Comparison of ENCODE assay signal across 8 cellular contexts in genomic region chr1:159067699-159068621, GRCh38. TPM values are rescaled to one million over a fixed set of nuclear protein-coding genes. Genes with fewer than 3 reads are reported as not detected.
DNase-seq lines count a peak whose midpoint lies in the region; ATAC-seq and TF ChIP-seq lines count a peak whose summit lies in the region.

No MANE protein-coding gene starts in this region.

- no peaks in the 10 kb centered on the region for H3K79me2 ChIP-seq in parathyroid adenoma

- peaks cover 4 to 6% of the 10 kb centered on the region in 2 donors for H3K36me3 Mint-ChIP-seq in CD4-positive, alpha-beta memory T cell
- peaks cover 6% of the 10 kb centered on the region for H3K36me3 Mint-ChIP-seq in activated CD8-positive, alpha-beta T cell treated with anti-CD3 and anti-CD28 coated beads for 36 hours (ENCODE audit: low read depth)

- H3K9me3 Mint-ChIP-seq in CD4-positive, alpha-beta memory T cell, result no peaks in the 10 kb centered on the region
- H3K9me3 Mint-ChIP-seq in activated CD8-positive, alpha-beta T cell treated with anti-CD3 and anti-CD28 coated beads for 36 hours, result no peaks in the 10 kb centered on the region

- ATAC-seq in GM19395 (IDR thresholded peaks at IDR 0.05; ENCODE audit: unreplicated experiment), result peak; percentile 89
- peak; percentile 88 for ATAC-seq in HG03378 (IDR thresholded peaks at IDR 0.05; ENCODE audit: unreplicated experiment)
- ATAC-seq in activated CD8-positive, alpha-beta T cell treated with anti-CD3 and anti-CD28 coated beads for 36 hours, result peak; percentile 64

- DNase-seq in CD4-positive, alpha-beta memory T cell, result peak; percentile 28 to 49 (median 43)
- DNase-seq in activated CD8-positive, alpha-beta T cell treated with anti-CD3 and anti-CD28 coated beads for 36 hours, result no peak
- DNase-seq in lower leg skin (ENCODE audit: low spot score in 2 of 2) (no peak), NCI-H345 (lab: John Stamatoyannopoulos, UW) (no peak), NCI-H526 treated with DMSO at 0.1 percent for 48 hours (lab: John Stamatoyannopoulos, UW) (no peak)

- no peak for TF ChIP-seq CTCF in activated CD8-positive, alpha-beta T cell treated with anti-CD3 and anti-CD28 coated beads for 36 hours (IDR thresholded peaks at IDR 0.05)
- TF ChIP-seq CTCF in parathyroid adenoma (IDR thresholded peaks at IDR 0.05) (no peak), lower leg skin (IDR thresholded peaks at IDR 0.05) (no peak)

- H2AFZ ChIP-seq in parathyroid adenoma, result peak overlapping the region; percentile 11

- no peak overlapping the region for H3K9ac ChIP-seq in parathyroid adenoma

- H3K4me1 ChIP-seq in CD4-positive, alpha-beta memory T cell (ENCODE audit: insufficient read depth, low read length), result peaks cover 33% of the 10 kb centered on the region
- no peaks in the 10 kb centered on the region for H3K4me1 ChIP-seq in parathyroid adenoma

- 50 to 53% methylated on average over 6 of the region's 6 CpGs for WGBS in lower leg skin, 2 donors

- no peaks in the 10 kb centered on the region for H3K36me3 ChIP-seq in CD4-positive, alpha-beta memory T cell (ENCODE audit: insufficient read depth, low read length)
- no peaks in the 10 kb centered on the region for H3K36me3 ChIP-seq in parathyroid adenoma (ENCODE audit: control insufficient read depth, insufficient read depth, low read length)

- H3K4me3 ChIP-seq in CD4-positive, alpha-beta memory T cell (ENCODE audit: low read length in 2 of 2), result peak overlapping the region in 1 of 2 donors; percentile 20
- H3K4me3 ChIP-seq in parathyroid adenoma (ENCODE audit: low read depth, low read length) (no peak overlapping the region), lower leg skin (ENCODE audit: low read depth, poor library complexity, severe bottlenecking) (no peak overlapping the region)

- TF ChIP-seq POLR2A in lower leg skin (IDR thresholded peaks at IDR 0.05), result no peak

- no peak overlapping the region for H3K4me2 ChIP-seq in parathyroid adenoma (ENCODE audit: low read length)

- H3K27ac Mint-ChIP-seq in CD4-positive, alpha-beta memory T cell, result peak overlapping the region; percentile 88 to 99 (median 97)
- peak overlapping the region; percentile 87 for H3K27ac Mint-ChIP-seq in activated CD8-positive, alpha-beta T cell treated with anti-CD3 and anti-CD28 coated beads for 36 hours

- intact Hi-C loops in CD4-positive, alpha-beta memory T cell (cut with micrococcal nuclease), result no loop called here
- intact Hi-C loops in activated CD8-positive, alpha-beta T cell treated with anti-CD3 and anti-CD28 coated beads for 36 hours (cut with micrococcal nuclease), result loop anchor here (10.0 kb wide), 1 partner anchor 863 kb away; no protein-coding TSS in a partner anchor
- intact Hi-C loops in lower leg skin (cut with DNase I; ENCODE audit: low total_unique reads), result no loop called here

- no peaks in the 10 kb centered on the region for H3K27me3 Mint-ChIP-seq in CD4-positive, alpha-beta memory T cell
- no peaks in the 10 kb centered on the region for H3K27me3 Mint-ChIP-seq in activated CD8-positive, alpha-beta T cell treated with anti-CD3 and anti-CD28 coated beads for 36 hours

- peak overlapping the region; percentile 55 to 89 (median 76) for H3K4me3 Mint-ChIP-seq in CD4-positive, alpha-beta memory T cell
- peak overlapping the region; percentile 19 for H3K4me3 Mint-ChIP-seq in activated CD8-positive, alpha-beta T cell treated with anti-CD3 and anti-CD28 coated beads for 36 hours

- CTCF ChIA-PET in CD4-positive, alpha-beta memory T cell (lab: Charles Lee; ENCODE audit: partially characterized antibody), result interaction anchor here (0.7 to 7.3 kb wide), 10 partner anchors 9 to 864 kb away, joined by 3 to 120 read pairs (median 8); partner anchors contain the start of genes AIM2 and IFI16
- CTCF ChIA-PET in activated CD8-positive, alpha-beta T cell treated with anti-CD3 and anti-CD28 coated beads for 36 hours (lab: Charles Lee), result interaction anchor here (1.2 to 1.8 kb wide), 5 partner anchors 8 to 972 kb away, joined by 3 to 5 read pairs (median 4); partner anchors contain the start of gene AIM2

- no peaks in the 10 kb centered on the region for H3K27me3 ChIP-seq in CD4-positive, alpha-beta memory T cell (ENCODE audit: insufficient read depth, low read length)
- H3K27me3 ChIP-seq in parathyroid adenoma (ENCODE audit: control insufficient read depth, insufficient read depth, low read length), result no peaks in the 10 kb centered on the region

- peak overlapping the region; percentile 57 for H3K27ac ChIP-seq in CD4-positive, alpha-beta memory T cell (ENCODE audit: low read depth, low read length)
- no peak overlapping the region for H3K27ac ChIP-seq in parathyroid adenoma

- H3K9me3 ChIP-seq in CD4-positive, alpha-beta memory T cell (ENCODE audit: control insufficient read depth in 1 of 2, low read length in 2 of 2), result no peaks in the 10 kb centered on the region
- H3K9me3 ChIP-seq in parathyroid adenoma (ENCODE audit: control insufficient read depth, low read length), result no peaks in the 10 kb centered on the region

- peaks cover 16 to 45% (median 29%) of the 10 kb centered on the region in 4 donors for H3K4me1 Mint-ChIP-seq in CD4-positive, alpha-beta memory T cell
- peaks cover 21% of the 10 kb centered on the region for H3K4me1 Mint-ChIP-seq in activated CD8-positive, alpha-beta T cell treated with anti-CD3 and anti-CD28 coated beads for 36 hours (ENCODE audit: low read depth)

- POLR2A ChIA-PET in CD4-positive, alpha-beta memory T cell (lab: Charles Lee; ENCODE audit: partially characterized antibody), result interaction anchor here (0.7 to 4.2 kb wide), 14 partner anchors 9 to 275 kb away, joined by 3 to 43 read pairs (median 8); partner anchors contain the start of genes AIM2 and IFI16
- POLR2A ChIA-PET in activated CD8-positive, alpha-beta T cell treated with anti-CD3 and anti-CD28 coated beads for 36 hours (lab: Charles Lee), result interaction anchor here (0.6 to 2.1 kb wide), 8 partner anchors 8 to 587 kb away, joined by 3 to 9 read pairs (median 3); partner anchors contain the start of genes AIM2 and IFI16

RNA-seq across cellular contexts. Expression of gene AIM2, which starts 8.6 kb away (rescaled TPM):
- 1 to 10 TPM; 7.8 to 8.1 TPM for total RNA-seq in CD4-positive, alpha-beta memory T cell
- polyA plus RNA-seq in CD4-positive, alpha-beta memory T cell, result 1 to 10 TPM; 2.9 to 8.0 TPM
- 1 to 10 TPM; 6.7 to 8.6 TPM for total RNA-seq in activated CD8-positive, alpha-beta T cell treated with anti-CD3 and anti-CD28 coated beads for 36 hours
- total RNA-seq in lower leg skin, result 1 to 10 TPM in 1 of 4 donors, under 1 TPM in 1, not detected in 2; 0.16 to 3.5 TPM

RNA-seq across cellular contexts. Expression of gene IFI16, which starts 58.3 kb away (rescaled TPM):
- 100 to 1,000 TPM; 160 to 162 TPM for total RNA-seq in CD4-positive, alpha-beta memory T cell
- 100 to 1,000 TPM in 1 of 2 donors, 10 to 100 TPM in 1; 53.2 to 131 TPM for polyA plus RNA-seq in CD4-positive, alpha-beta memory T cell
- total RNA-seq in activated CD8-positive, alpha-beta T cell treated with anti-CD3 and anti-CD28 coated beads for 36 hours, result 100 to 1,000 TPM; 190 to 199 TPM
- 10 to 100 TPM; 47.0 to 72.0 (median 50.8) TPM for total RNA-seq in lower leg skin

Comparison
In these comparisons a context has a peak if more than half of its experiments do, and no peak if none do; other contexts are left out.
1. DNase-seq: peak in CD4-positive, alpha-beta memory T cell (5 of 5); none in activated CD8-positive, alpha-beta T cell treated with anti-CD3 and anti-CD28 coated beads for 36 hours (single experiment), lower leg skin (0 of 2), NCI-H345 (single experiment) and NCI-H526 treated with DMSO at 0.1 percent for 48 hours (single experiment).
2. Peak in every context shown above with its lines, with median percentiles within 50 percentile points of each other: ATAC-seq.